19 cellular contexts compared by ENCODE assay signal in the genomic region with DNA sequence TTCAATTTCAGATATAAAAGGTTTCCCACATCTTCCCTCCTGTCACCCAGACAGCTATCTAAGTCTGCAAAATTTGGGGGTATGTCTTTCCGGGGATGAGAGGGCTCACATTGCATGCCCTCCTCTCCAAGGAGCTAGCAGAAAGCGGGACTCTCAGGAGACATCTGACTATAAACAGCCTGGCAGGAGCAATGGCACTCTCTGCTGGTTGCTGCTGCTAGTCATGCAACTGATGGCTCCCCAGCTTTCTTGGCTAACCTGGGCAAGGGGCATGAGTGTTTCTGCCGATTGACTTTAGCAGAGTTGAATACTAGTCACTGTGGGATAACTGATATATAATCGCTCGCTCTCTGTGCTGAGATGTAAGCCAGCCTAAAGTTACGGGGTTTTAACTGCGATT. TPM values are rescaled to one million over a fixed set of nuclear protein-coding genes. Genes with fewer than 3 reads are reported as not detected.
DNase-seq lines count a peak whose midpoint lies in the region; ATAC-seq and TF ChIP-seq lines count a peak whose summit lies in the region.
"Had no signal": no experiment of that assay in that cellular context is flagged by ENCODE, and none has a peak within 500 bp of the region (broad histone marks: within the 10 kb centered on the region; RNA-seq: fewer than 3 reads in every experiment).

No MANE protein-coding gene starts in this region.

- H2BK5ac ChIP-seq in mesendoderm (ENCODE audit: low read length) = no peak overlapping the region

- no peak overlapping the region for H3K27ac ChIP-seq in mesendoderm (ENCODE audit: low read depth, low read length)
- H3K27ac ChIP-seq: skin epidermis, transverse colon had no signal

- peak; percentile 40 for DNase-seq in D341Med (ENCODE audit: low spot score)
- peak; percentile 47 for DNase-seq in M059J (ENCODE audit: low read depth)
- DNase-seq in choroid plexus epithelial cell (ENCODE audit: low read depth) = peak; percentile 24
- peak; percentile 44 for DNase-seq in mesendoderm
- no peak for DNase-seq in inferior parietal cortex (ENCODE audit: extremely low spot score)
- no peak for DNase-seq in GDM1 (lab: John Stamatoyannopoulos, UW)
- no peak for DNase-seq in NCI-H345 treated with DMSO at 0.1 percent for 48 hours (lab: John Stamatoyannopoulos, UW; ENCODE audit: unreplicated experiment)
- DNase-seq: activated CD8-positive, alpha-beta memory T cell treated with anti-CD3 and anti-CD28 coated beads, Interleukin-2, amount 10 ng/mL, durations not matched to agents 7 days and 5 days; activated naive CD4-positive, alpha-beta T cell treated with anti-CD3 and anti-CD28 coated beads, Interleukin-2, amount 10 ng/mL, durations not matched to agents 7 days and 5 days; DMS79 treated with DMSO at 0.1 percent for 48 hours; GOT3; NCI-H1048; NCI-H2171; SW 1271; transverse colon had no signal

- no peak overlapping the region for H4K8ac ChIP-seq in mesendoderm (ENCODE audit: low read depth, low read length)

- H3K9ac ChIP-seq in mesendoderm (ENCODE audit: low read length) = no peak overlapping the region

- H3K23ac ChIP-seq in mesendoderm (ENCODE audit: low read length) = no peak overlapping the region

- no peaks in the 10 kb centered on the region for H3K79me1 ChIP-seq in mesendoderm (ENCODE audit: low read length)

- H4K5ac ChIP-seq in mesendoderm (ENCODE audit: low read length) = no peak overlapping the region

- WGBS in mesendoderm (ENCODE audit: extremely low coverage, insufficient coverage, low lambda C conversion rate) = no CpG with 5 or more reads among the region's 7 CpGs

- no peaks in the 10 kb centered on the region for H3K36me3 ChIP-seq in mesendoderm (ENCODE audit: control insufficient read depth, insufficient read depth, low read length)
- H3K36me3 ChIP-seq: transverse colon had no signal

- peak; percentile 45 for TF ChIP-seq CTCF in choroid plexus epithelial cell (conservative IDR thresholded peaks at IDR 0.05; ENCODE audit: low read depth, low read length)

- H3K4me3 ChIP-seq in choroid plexus epithelial cell (ENCODE audit: low read depth, low read length) (no peak overlapping the region), mesendoderm (ENCODE audit: low read length) (no peak overlapping the region)
- H3K4me3 ChIP-seq: skin epidermis, transverse colon had no signal

- no peaks in the 10 kb centered on the region for H3K27me3 ChIP-seq in mesendoderm (ENCODE audit: insufficient read depth, low read length, poor library complexity)

- H3K4me2 ChIP-seq in mesendoderm (ENCODE audit: low read length) = no peak overlapping the region

- H3K4me1 ChIP-seq in mesendoderm (ENCODE audit: control insufficient read depth, low read depth, low read length) = no peaks in the 10 kb centered on the region
- H3K4me1 ChIP-seq: transverse colon had no signal

- H3K79me2 ChIP-seq in mesendoderm (ENCODE audit: control insufficient read depth, insufficient read depth, low read length) = no peaks in the 10 kb centered on the region

- no peak overlapping the region for H2BK120ac ChIP-seq in mesendoderm (ENCODE audit: low read depth, low read length)

- no peak overlapping the region for H3K56ac ChIP-seq in mesendoderm (ENCODE audit: low read length)

- no peak overlapping the region for H3K4ac ChIP-seq in mesendoderm (ENCODE audit: low read depth, low read length)

- H3K18ac ChIP-seq in mesendoderm (ENCODE audit: low read length) = no peak overlapping the region

- no peak overlapping the region for H2AK5ac ChIP-seq in mesendoderm (ENCODE audit: low read length)

- ATAC-seq in GM21576 (IDR thresholded peaks at IDR 0.05; ENCODE audit: unreplicated experiment) = no peak
- ATAC-seq: activated CD8-positive, alpha-beta memory T cell treated with anti-CD3 and anti-CD28 coated beads, Interleukin-2, amount 10 ng/mL, durations not matched to agents 7 days and 5 days; stimulated activated effector memory CD8-positive, alpha-beta T cell treated with anti-CD3 and anti-CD28 coated beads, Interleukin-12 subunit alpha, Interleukin-12 subunit beta, amount 100 ng/mL, for 72 hours; WTC11 had no signal

- no peak overlapping the region for H2BK15ac ChIP-seq in mesendoderm (replicated peaks; ENCODE audit: low read depth)

RNA-seq across cellular contexts. Expression of a gene that starts 12.0 kb away (rescaled TPM):
- 2.1 and 4.3 TPM in 2 replicates for total RNA-seq in M059J (2014; rRNA removed; shearing (Covaris generic))
- 0.15 TPM for polyA plus RNA-seq in mesendoderm (2013, experiment 1 of 2)
- 0.21 TPM for polyA plus RNA-seq in mesendoderm (2013, experiment 2 of 2)
- total RNA-seq: transverse colon had no signal

Comparison
In these comparisons a context has a peak if more than half of its experiments do, and no peak if none do; other contexts are left out.
1. DNase-seq: peak in D341Med (single experiment), M059J (single experiment), choroid plexus epithelial cell (single experiment) and mesendoderm (single experiment); none in inferior parietal cortex (single experiment), GDM1 (single experiment) and NCI-H345 treated with DMSO at 0.1 percent for 48 hours (single experiment).